12 cellular contexts compared by ENCODE assay signal in the genomic region with DNA sequence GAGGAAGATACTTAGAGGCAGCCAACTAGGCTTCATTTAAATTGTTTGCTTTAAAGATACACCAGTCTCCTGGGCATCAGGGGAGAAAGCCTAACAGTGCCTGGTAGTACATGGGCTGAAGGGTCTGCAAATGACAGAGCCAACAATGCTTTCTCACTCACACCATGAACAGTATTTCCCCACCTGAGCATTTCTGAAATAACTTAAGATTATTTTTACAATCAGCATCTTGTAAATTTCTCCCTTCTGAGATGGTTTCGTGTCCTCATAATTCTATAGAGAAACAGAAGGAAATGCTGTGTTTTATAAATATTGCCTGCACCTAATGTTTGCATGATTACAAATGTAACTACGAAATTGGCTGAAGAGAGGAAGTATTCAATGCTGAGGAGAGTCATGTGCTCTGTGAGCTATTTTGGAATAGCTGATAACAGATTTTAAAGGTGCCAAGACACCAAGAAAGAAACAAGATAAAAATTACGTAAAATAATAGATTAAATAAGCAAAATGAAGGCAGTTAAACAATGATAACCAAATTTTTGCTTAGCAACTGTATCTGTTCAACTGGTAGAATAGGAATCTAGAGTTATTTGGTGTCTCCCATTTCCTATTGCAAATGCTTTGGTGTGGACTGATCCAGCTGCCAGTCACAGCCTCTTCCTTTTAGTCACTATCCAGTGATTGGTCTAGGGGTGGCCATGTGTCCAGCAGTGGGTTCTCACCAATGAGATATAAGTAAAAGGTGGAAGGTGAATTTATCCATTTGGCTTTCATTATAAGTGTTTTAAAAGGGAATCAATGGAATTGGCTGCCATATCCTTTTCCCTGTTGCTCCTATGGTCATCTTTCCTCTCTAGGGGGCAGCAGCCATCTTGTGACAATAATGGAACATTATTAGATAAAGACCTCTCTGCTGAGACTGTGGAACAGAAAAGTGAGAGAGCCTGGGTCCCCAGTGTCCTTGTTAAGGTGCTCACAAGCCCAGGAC.
DNase-seq lines count a peak whose midpoint lies in the region; ATAC-seq and TF ChIP-seq lines count a peak whose summit lies in the region.
"Had no signal": no experiment of that assay in that cellular context is flagged by ENCODE, and none has a peak within 500 bp of the region (broad histone marks: within the 10 kb centered on the region; RNA-seq: fewer than 3 reads in every experiment).

No MANE protein-coding gene starts in this region.

- peak; percentile 57 for TF ChIP-seq CTCF in choroid plexus epithelial cell (conservative IDR thresholded peaks at IDR 0.05; ENCODE audit: low read depth, low read length)

- H3K4me1 Mint-ChIP-seq in T-helper 17 cell = no peaks in the 10 kb centered on the region

- H3K27ac Mint-ChIP-seq in T-helper 17 cell = no peak overlapping the region

- no peaks in the 10 kb centered on the region for H3K9me3 ChIP-seq in T-helper 17 cell (ENCODE audit: control insufficient read depth, low read length, poor library complexity, severe bottlenecking)
- H3K9me3 ChIP-seq: sigmoid colon had no signal

- no peak overlapping the region for H3K4me3 Mint-ChIP-seq in T-helper 17 cell

- ATAC-seq in HG02852 (IDR thresholded peaks at IDR 0.05; ENCODE audit: unreplicated experiment) = no peak
- ATAC-seq in T-helper 17 cell = no peak

- DNase-seq in NCI-H2171 treated with DMSO at 0.1 percent for 48 hours (lab: John Stamatoyannopoulos, UW) = peak; percentile 28
- DNase-seq in NCI-H2171 (lab: John Stamatoyannopoulos, UW) = no peak
- DNase-seq in NCI-H69 (lab: John Stamatoyannopoulos, UW) = peak; percentile 72
- DNase-seq in choroid plexus epithelial cell (ENCODE audit: low read depth) = peak; percentile 48
- peak; percentile 5 for DNase-seq in pons (ENCODE audit: low spot score)
- DNase-seq in NCI-H2107 treated with DMSO at 0.1 percent for 48 hours (lab: John Stamatoyannopoulos, UW; ENCODE audit: unreplicated experiment) = no peak
- DNase-seq in T-helper 17 cell = no peak
- DNase-seq: C1 segment of cervical spinal cord; SIG-M5; sigmoid colon; stimulated activated CD8-positive, alpha-beta memory T cell treated with anti-CD3 and anti-CD28 coated beads, Interleukin-4, amount 100 ng/mL, for 48 hours had no signal

- H3K36me3 Mint-ChIP-seq in T-helper 17 cell (ENCODE audit: low read depth) = no peaks in the 10 kb centered on the region

- peaks cover 26% of the 10 kb centered on the region for H3K27me3 Mint-ChIP-seq in T-helper 17 cell

- H3K4me3 ChIP-seq in choroid plexus epithelial cell (ENCODE audit: low read depth, low read length) = no peak overlapping the region
- H3K4me3 ChIP-seq: sigmoid colon had no signal

Comparison
In these comparisons a context has a peak if more than half of its experiments do, and no peak if none do; other contexts are left out.
1. DNase-seq: peak in NCI-H2171 treated with DMSO at 0.1 percent for 48 hours (single experiment), NCI-H69 (single experiment), choroid plexus epithelial cell (single experiment) and pons (single experiment); none in NCI-H2171 (single experiment), NCI-H2107 treated with DMSO at 0.1 percent for 48 hours (single experiment) and T-helper 17 cell (0 of 3).